1 cellular context compared by ENCODE assay signal in genomic region chr17:66492500-66493123, GRCh38.
TF ChIP-seq lines count a peak whose summit lies in the region.

No MANE protein-coding gene starts in this region.

TF ChIP-seq in SK-N-SH, 30 proteins besides CTCF, POLR2A, EP300 and RAD21 (continued from another document):
- TF ChIP-seq, protein P1, sequence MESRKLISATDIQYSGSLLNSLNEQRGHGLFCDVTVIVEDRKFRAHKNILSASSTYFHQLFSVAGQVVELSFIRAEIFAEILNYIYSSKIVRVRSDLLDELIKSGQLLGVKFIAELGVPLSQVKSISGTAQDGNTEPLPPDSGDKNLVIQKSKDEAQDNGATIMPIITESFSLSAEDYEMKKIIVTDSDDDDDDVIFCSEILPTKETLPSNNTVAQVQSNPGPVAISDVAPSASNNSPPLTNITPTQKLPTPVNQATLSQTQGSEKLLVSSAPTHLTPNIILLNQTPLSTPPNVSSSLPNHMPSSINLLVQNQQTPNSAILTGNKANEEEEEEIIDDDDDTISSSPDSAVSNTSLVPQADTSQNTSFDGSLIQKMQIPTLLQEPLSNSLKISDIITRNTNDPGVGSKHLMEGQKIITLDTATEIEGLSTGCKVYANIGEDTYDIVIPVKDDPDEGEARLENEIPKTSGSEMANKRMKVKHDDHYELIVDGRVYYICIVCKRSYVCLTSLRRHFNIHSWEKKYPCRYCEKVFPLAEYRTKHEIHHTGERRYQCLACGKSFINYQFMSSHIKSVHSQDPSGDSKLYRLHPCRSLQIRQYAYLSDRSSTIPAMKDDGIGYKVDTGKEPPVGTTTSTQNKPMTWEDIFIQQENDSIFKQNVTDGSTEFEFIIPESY (IDR thresholded peaks at IDR 0.05; ENCODE audit: borderline replicate concordance, low read depth), result no peak
- TF ChIP-seq TAF1 (IDR thresholded peaks at IDR 0.05; ENCODE audit: borderline replicate concordance, low read depth, low read length) (no peak), YY1 (IDR thresholded peaks at IDR 0.05; ENCODE audit: low read depth) (no peak), IRF3 (IDR thresholded peaks at IDR 0.05; ENCODE audit: low read depth, low read length) (no peak), RCOR1 (IDR thresholded peaks at IDR 0.05; ENCODE audit: low read length) (no peak), FOSL2 (IDR thresholded peaks at IDR 0.05; ENCODE audit: borderline replicate concordance, low read depth) (no peak; the same call in 1 of the 2 replicates), REST (IDR thresholded peaks at IDR 0.05; ENCODE audit: low read depth, low read length) (no peak), FOXM1 (IDR thresholded peaks at IDR 0.05; ENCODE audit: low read depth) (no peak), FOXJ3 (CRISPR knock-in tag; IDR thresholded peaks at IDR 0.05) (no peak), JUND (IDR thresholded peaks at IDR 0.05) (no peak), CHD2 (IDR thresholded peaks at IDR 0.05; ENCODE audit: low read length, partially characterized antibody) (no peak)
